8 cellular contexts compared by ENCODE assay signal in genomic region chr2:111494288-111494980, GRCh38.
A peak's percentile ranks its signal among the peaks of the same experiment; 100 is the strongest.
DNase-seq lines count a peak whose midpoint lies in the region; ATAC-seq and TF ChIP-seq lines count a peak whose summit lies in the region.
"Not testable (repeated sequence)": the region's sequence is repeated elsewhere in the genome, so short reads cannot be mapped to it uniquely, and the experiment has no call there.

No MANE protein-coding gene starts in this region.

- H3K4me3 ChIP-seq in AG09309 (ENCODE audit: control insufficient read depth, low read depth, low read length) (peak overlapping the region; percentile 42), Peyer's patch (peak overlapping the region in 2 of 4 donors; percentile 21 to 38), lower lobe of right lung (peak overlapping the region; percentile 45), smooth muscle cell (peak overlapping the region; percentile 48)

- H3F3A ChIP-seq in smooth muscle cell (ENCODE audit: low read depth) = not testable (repeated sequence)

- not testable (repeated sequence) for H3K27me3 ChIP-seq in Peyer's patch; lower lobe of right lung (ENCODE audit: low read depth); smooth muscle cell (ENCODE audit: low read depth)

- WGBS in smooth muscle cell (ENCODE audit: low lambda C conversion rate) = 5% methylated on average over 8 of the region's 14 CpGs

- not testable (repeated sequence) for TF ChIP-seq POLR2A in Peyer's patch (IDR thresholded peaks at IDR 0.05)

- H4K20me1 ChIP-seq in smooth muscle cell (ENCODE audit: low read depth) = not testable (repeated sequence)

- ATAC-seq in GM21360 (IDR thresholded peaks at IDR 0.05; ENCODE audit: unreplicated experiment) (peak; percentile 3), HG03066 (IDR thresholded peaks at IDR 0.05; ENCODE audit: low read depth, unreplicated experiment) (peak; percentile 47), esophagus mucosa (peak; percentile 47), lower lobe of right lung (peak; percentile 58 to 70)

- intact Hi-C loops in lower lobe of right lung (cut with DNase I) = not testable (repeated sequence)

- TF ChIP-seq CTCF in AG09309 (IDR thresholded peaks at IDR 0.05; ENCODE audit: control insufficient read depth, insufficient read depth, low read depth, low read length, missing control alignments); Peyer's patch (IDR thresholded peaks at IDR 0.05); lower lobe of right lung (IDR thresholded peaks at IDR 0.05); smooth muscle cell (IDR thresholded peaks at IDR 0.05; ENCODE audit: borderline replicate concordance, insufficient read depth, poor library complexity, severe bottlenecking): not testable (repeated sequence)

- peak overlapping the region; percentile 81 for H3K4me2 ChIP-seq in smooth muscle cell

- not testable (repeated sequence) for H3K9me3 ChIP-seq in Peyer's patch; lower lobe of right lung; smooth muscle cell (replicated peaks; ENCODE audit: low read depth)

- H2AFZ ChIP-seq in smooth muscle cell (ENCODE audit: low read depth) = not testable (repeated sequence)

- not testable (repeated sequence) for H3K9me3 Mint-ChIP-seq in activated naive CD4-positive, alpha-beta T cell treated with anti-CD3 and anti-CD28 coated beads, Interleukin-2, amount 10 ng/mL, durations not matched to agents 7 days and 5 days

- H3K9ac ChIP-seq in smooth muscle cell (ENCODE audit: low read depth) = peak overlapping the region; percentile 86

- H3K27ac ChIP-seq in Peyer's patch (peak overlapping the region in 2 of 4 donors; percentile 60 to 74), lower lobe of right lung (peak overlapping the region; percentile 76), smooth muscle cell (ENCODE audit: low read depth) (peak overlapping the region; percentile 94)

- H3K4me1 ChIP-seq in Peyer's patch; lower lobe of right lung; smooth muscle cell (ENCODE audit: low read depth): not testable (repeated sequence)

- CTCF ChIA-PET in activated naive CD4-positive, alpha-beta T cell treated with anti-CD3 and anti-CD28 coated beads, Interleukin-2, amount 10 ng/mL, durations not matched to agents 7 days and 5 days (lab: Charles Lee) = not testable (repeated sequence)

- H3K79me2 ChIP-seq in smooth muscle cell (ENCODE audit: low read depth) = not testable (repeated sequence)

- H3K4me3 Mint-ChIP-seq in activated naive CD4-positive, alpha-beta T cell treated with anti-CD3 and anti-CD28 coated beads, Interleukin-2, amount 10 ng/mL, durations not matched to agents 7 days and 5 days = peak overlapping the region; percentile 65

- DNase-seq in AG09309 (ENCODE audit: low read depth); lower lobe of right lung; smooth muscle cell (lab: John Stamatoyannopoulos, UW; ENCODE audit: unreplicated experiment): not testable (repeated sequence)
- peak in 2 of 3 donors; percentile 45 to 63 for DNase-seq in Peyer's patch
- DNase-seq in activated naive CD4-positive, alpha-beta T cell treated with anti-CD3 and anti-CD28 coated beads, Interleukin-2, amount 10 ng/mL, durations not matched to agents 7 days and 5 days = peak; percentile 53

- peak overlapping the region; percentile 52 for H3K27ac Mint-ChIP-seq in activated naive CD4-positive, alpha-beta T cell treated with anti-CD3 and anti-CD28 coated beads, Interleukin-2, amount 10 ng/mL, durations not matched to agents 7 days and 5 days

- H3K36me3 ChIP-seq in Peyer's patch; lower lobe of right lung; smooth muscle cell (ENCODE audit: low read depth): not testable (repeated sequence)

- peaks cover 31% of the 10 kb centered on the region for H3K4me1 Mint-ChIP-seq in activated naive CD4-positive, alpha-beta T cell treated with anti-CD3 and anti-CD28 coated beads, Interleukin-2, amount 10 ng/mL, durations not matched to agents 7 days and 5 days

- peaks cover 12% of the 10 kb centered on the region for H3K36me3 Mint-ChIP-seq in activated naive CD4-positive, alpha-beta T cell treated with anti-CD3 and anti-CD28 coated beads, Interleukin-2, amount 10 ng/mL, durations not matched to agents 7 days and 5 days

- not testable (repeated sequence) for H3K27me3 Mint-ChIP-seq in activated naive CD4-positive, alpha-beta T cell treated with anti-CD3 and anti-CD28 coated beads, Interleukin-2, amount 10 ng/mL, durations not matched to agents 7 days and 5 days

Comparison
In these comparisons a context has a peak if more than half of its experiments do, and no peak if none do; other contexts are left out.
1. ATAC-seq: peak in every context shown above with its lines; median percentile 64 in lower lobe of right lung; 47 in HG03066; 47 in esophagus mucosa; 3 in GM21360.